ENCODE assay signal across 17 cellular contexts in genomic region chr13:111903143-111903542, GRCh38.
DNase-seq lines count a peak whose midpoint lies in the region; ATAC-seq, FAIRE-seq and TF ChIP-seq lines count a peak whose summit lies in the region.
"Had no signal": no experiment of that assay in that cellular context is flagged by ENCODE, and none has a peak within 500 bp of the region (broad histone marks: within the 10 kb centered on the region; RNA-seq: fewer than 3 reads in every experiment).

No MANE protein-coding gene starts in this region.

- no peak overlapping the region for H2AFZ ChIP-seq in SK-N-SH (ENCODE audit: low read depth)

- no peaks in the 10 kb centered on the region for H3K27me3 Mint-ChIP-seq in activated CD8-positive, alpha-beta memory T cell treated with anti-CD3 and anti-CD28 coated beads, Interleukin-2, amount 10 ng/mL, durations not matched to agents 7 days and 5 days
- H3K27me3 Mint-ChIP-seq in type B pancreatic cell = peaks cover 27% of the 10 kb centered on the region

- H3K9me2 ChIP-seq in SK-N-SH = no peaks in the 10 kb centered on the region

- peaks cover 4% of the 10 kb centered on the region; the same call in 1 of the 2 replicates for H3K27me3 ChIP-seq in SK-N-SH (ENCODE audit: insufficient read depth)

- intact Hi-C loops in kidney (cut with DNase I) = no loop called here

- no peaks in the 10 kb centered on the region for H3K9me3 ChIP-seq in kidney (ENCODE audit: control insufficient read depth in 1 of 2, low read length in 2 of 2)
- no peaks in the 10 kb centered on the region for H3K9me3 ChIP-seq in SK-N-SH

- no peaks in the 10 kb centered on the region for H3K9me3 Mint-ChIP-seq in activated CD8-positive, alpha-beta memory T cell treated with anti-CD3 and anti-CD28 coated beads, Interleukin-2, amount 10 ng/mL, durations not matched to agents 7 days and 5 days (ENCODE audit: low read depth)
- no peaks in the 10 kb centered on the region for H3K9me3 Mint-ChIP-seq in type B pancreatic cell

- no peak overlapping the region for H3K27ac ChIP-seq in kidney (ENCODE audit: low read depth in 2 of 2, low read length in 2 of 2)
- no peak overlapping the region for H3K27ac ChIP-seq in SK-N-SH (ENCODE audit: low read depth in 2 of 2, low read length in 1 of 2)
- H3K27ac ChIP-seq: 22Rv1 had no signal

- no peak for TF ChIP-seq RAD21 in SK-N-SH (IDR thresholded peaks at IDR 0.05; ENCODE audit: low read length)

- DNase-seq in activated CD8-positive, alpha-beta memory T cell treated with anti-CD3 and anti-CD28 coated beads for 24 hours = peak; percentile 15
- DNase-seq in activated CD8-positive, alpha-beta memory T cell treated with anti-CD3 and anti-CD28 coated beads, Interleukin-2, amount 50 U/mL, for 4 hours = no peak
- peak; percentile 5 for DNase-seq in activated CD8-positive, alpha-beta memory T cell treated with anti-CD3 and anti-CD28 coated beads, Interleukin-2, amount 10 ng/mL, durations not matched to agents 7 days and 5 days
- DNase-seq in left lobe of liver (ENCODE audit: low spot score) (peak; percentile 8), type B pancreatic cell (ENCODE audit: extremely low spot score, unreplicated experiment) (peak; percentile 27), kidney (no peak), SK-N-SH (no peak)
- DNase-seq in activated CD4-positive, alpha-beta T cell treated with anti-CD3 and anti-CD28 coated beads for 4 hours = no peak
- DNase-seq: NCI-H1436, NCI-H2029, NCI-H2171 treated with DMSO at 0.1 percent for 48 hours, NCI-H446 treated with DMSO at 0.1 percent for 48 hours, NCI-H774, PC-3 had no signal

- WGBS in SK-N-SH (ENCODE audit: low lambda C conversion rate) = 0% methylated on average over 2 of the region's 5 CpGs

- H3K9ac ChIP-seq in kidney (ENCODE audit: low read length in 2 of 2) (no peak overlapping the region), SK-N-SH (no peak overlapping the region)

- no peaks in the 10 kb centered on the region for H3K4me1 ChIP-seq in kidney (ENCODE audit: control insufficient read depth in 1 of 2, insufficient read depth in 1 of 2, low read depth in 1 of 2, low read length in 2 of 2)
- no peaks in the 10 kb centered on the region for H3K4me1 ChIP-seq in SK-N-SH (ENCODE audit: control insufficient read depth in 1 of 2, insufficient read depth in 2 of 2, low read depth in 1 of 2, low read length in 1 of 2)

- no peaks in the 10 kb centered on the region for H4K20me1 ChIP-seq in SK-N-SH (ENCODE audit: insufficient read depth)

- H3K79me2 ChIP-seq in SK-N-SH (ENCODE audit: insufficient read depth) = no peaks in the 10 kb centered on the region

- no peak for TF ChIP-seq EP300 in SK-N-SH (IDR thresholded peaks at IDR 0.05; ENCODE audit: borderline replicate concordance in 1 of 2, low read depth in 1 of 2, low read length in 1 of 2)

- FAIRE-seq in kidney (lab: Jason Lieb, UNC) = no peak
- FAIRE-seq: K562 had no signal

- H3F3A ChIP-seq in SK-N-SH (replicated peaks; ENCODE audit: insufficient read depth) = no peaks in the 10 kb centered on the region

- no peak for ATAC-seq in activated CD8-positive, alpha-beta memory T cell treated with anti-CD3 and anti-CD28 coated beads, Interleukin-2, amount 10 ng/mL, durations not matched to agents 7 days and 5 days
- no peak for ATAC-seq in left lobe of liver
- ATAC-seq: CD8-positive, alpha-beta T cell; K562; PC-3 had no signal

- no peak for TF ChIP-seq CTCF in type B pancreatic cell (conservative IDR thresholded peaks at IDR 0.05)
- no peak for TF ChIP-seq CTCF in kidney (IDR thresholded peaks at IDR 0.05; ENCODE audit: borderline replicate concordance, extremely low read depth, insufficient read depth)
- TF ChIP-seq CTCF in SK-N-SH (IDR thresholded peaks at IDR 0.05) = no peak

- H3K4me1 Mint-ChIP-seq in activated CD8-positive, alpha-beta memory T cell treated with anti-CD3 and anti-CD28 coated beads, Interleukin-2, amount 10 ng/mL, durations not matched to agents 7 days and 5 days = no peaks in the 10 kb centered on the region
- peaks cover 6% of the 10 kb centered on the region for H3K4me1 Mint-ChIP-seq in type B pancreatic cell (ENCODE audit: unreplicated experiment)

- H3K36me3 ChIP-seq in kidney (ENCODE audit: control insufficient read depth in 1 of 2, insufficient read depth in 2 of 2, low read length in 2 of 2) (no peaks in the 10 kb centered on the region), SK-N-SH (replicated peaks in 1 of 2; ENCODE audit: control insufficient read depth in 1 of 2, insufficient read depth in 2 of 2, low read length in 1 of 2) (no peaks in the 10 kb centered on the region)

- H3K27ac Mint-ChIP-seq in activated CD8-positive, alpha-beta memory T cell treated with anti-CD3 and anti-CD28 coated beads, Interleukin-2, amount 10 ng/mL, durations not matched to agents 7 days and 5 days = no peak overlapping the region
- no peak overlapping the region for H3K27ac Mint-ChIP-seq in type B pancreatic cell
- H3K27ac Mint-ChIP-seq: CD8-positive, alpha-beta T cell had no signal

- H3K36me3 Mint-ChIP-seq in activated CD8-positive, alpha-beta memory T cell treated with anti-CD3 and anti-CD28 coated beads, Interleukin-2, amount 10 ng/mL, durations not matched to agents 7 days and 5 days = no peaks in the 10 kb centered on the region
- no peaks in the 10 kb centered on the region for H3K36me3 Mint-ChIP-seq in type B pancreatic cell
- H3K36me3 Mint-ChIP-seq: CD8-positive, alpha-beta T cell had no signal

- H3K4me3 ChIP-seq in kidney (ENCODE audit: low read length in 2 of 2) (no peak overlapping the region), SK-N-SH (ENCODE audit: low read depth in 2 of 2, low read length in 1 of 2) (no peak overlapping the region)
- H3K4me3 ChIP-seq: K562 had no signal

- no peak overlapping the region for H3K4me3 Mint-ChIP-seq in activated CD8-positive, alpha-beta memory T cell treated with anti-CD3 and anti-CD28 coated beads, Interleukin-2, amount 10 ng/mL, durations not matched to agents 7 days and 5 days
- no peak overlapping the region for H3K4me3 Mint-ChIP-seq in type B pancreatic cell
- H3K4me3 Mint-ChIP-seq: CD8-positive, alpha-beta T cell had no signal

- no peak overlapping the region for H3K4me2 ChIP-seq in SK-N-SH

- POLR2A ChIA-PET in SK-N-SH (lab: Yijun Ruan, JAX) = no interaction called here

- CTCF ChIA-PET in activated CD8-positive, alpha-beta memory T cell treated with anti-CD3 and anti-CD28 coated beads, Interleukin-2, amount 10 ng/mL, durations not matched to agents 7 days and 5 days (lab: Charles Lee) = interaction anchor here (0.6 kb wide), 1 partner anchor 425 kb away, joined by 3 read pairs; no protein-coding TSS in a partner anchor
- CTCF ChIA-PET in SK-N-SH (lab: Yijun Ruan, JAX) = no interaction called here

TF ChIP-seq in SK-N-SH, 30 proteins besides CTCF, POLR2A, EP300 and RAD21:
- no peak for TF ChIP-seq ZBTB33 (IDR thresholded peaks at IDR 0.05; ENCODE audit: borderline replicate concordance, low read depth)
- TF ChIP-seq MAX (IDR thresholded peaks at IDR 0.05; ENCODE audit: low read depth) = no peak
- no peak for TF ChIP-seq USF1 (IDR thresholded peaks at IDR 0.05; ENCODE audit: borderline replicate concordance, low read depth)
- no peak for TF ChIP-seq POLR2AphosphoS5 (IDR thresholded peaks at IDR 0.05; ENCODE audit: low read depth, low read length)
- no peak for TF ChIP-seq MEF2A (IDR thresholded peaks at IDR 0.05; ENCODE audit: borderline replicate concordance, low read depth)
- no peak for TF ChIP-seq FOSL2 (IDR thresholded peaks at IDR 0.05; ENCODE audit: borderline replicate concordance, low read depth)

Comparison
In these comparisons a context has a peak if more than half of its experiments do, and no peak if none do; other contexts are left out.
1. DNase-seq: peak in activated CD8-positive, alpha-beta memory T cell treated with anti-CD3 and anti-CD28 coated beads for 24 hours (single experiment), activated CD8-positive, alpha-beta memory T cell treated with anti-CD3 and anti-CD28 coated beads, Interleukin-2, amount 10 ng/mL, durations not matched to agents 7 days and 5 days (single experiment), left lobe of liver (single experiment) and type B pancreatic cell (single experiment); none in activated CD8-positive, alpha-beta memory T cell treated with anti-CD3 and anti-CD28 coated beads, Interleukin-2, amount 50 U/mL, for 4 hours (single experiment), activated CD4-positive, alpha-beta T cell treated with anti-CD3 and anti-CD28 coated beads for 4 hours (0 of 2), kidney (single experiment) and SK-N-SH (single experiment).